8 cellular contexts compared by ENCODE assay signal in the genomic region with DNA sequence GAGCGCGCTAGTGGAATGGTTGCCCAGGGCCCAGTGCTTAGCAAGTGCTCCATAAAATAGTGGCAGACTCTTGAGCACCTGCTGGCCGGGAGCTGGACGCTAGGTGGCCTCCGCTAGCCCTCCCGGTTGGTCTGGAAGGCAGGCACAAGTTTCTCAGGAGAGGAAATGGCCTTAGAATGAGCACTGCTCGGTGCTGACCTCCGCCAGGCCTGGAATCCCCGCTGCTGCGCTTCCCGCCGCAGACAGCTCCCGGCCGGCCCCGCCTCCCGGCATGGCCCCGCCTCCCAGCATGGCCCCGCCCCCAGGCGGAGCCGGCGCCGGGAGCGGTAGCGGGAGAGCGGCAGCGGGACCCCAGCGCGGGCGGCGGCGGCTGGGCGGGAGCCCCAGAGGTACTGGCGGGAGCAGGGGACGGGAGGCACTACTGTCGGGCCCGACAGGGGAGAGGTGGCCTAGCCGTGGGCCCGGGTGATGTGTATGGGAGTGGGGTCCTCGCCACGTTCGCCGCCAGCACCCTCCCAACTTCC. TPM values are rescaled to one million over a fixed set of nuclear protein-coding genes. Genes with fewer than 3 reads are reported as not detected.
DNase-seq lines count a peak whose midpoint lies in the region; ATAC-seq and TF ChIP-seq lines count a peak whose summit lies in the region.

A gene with protein sequence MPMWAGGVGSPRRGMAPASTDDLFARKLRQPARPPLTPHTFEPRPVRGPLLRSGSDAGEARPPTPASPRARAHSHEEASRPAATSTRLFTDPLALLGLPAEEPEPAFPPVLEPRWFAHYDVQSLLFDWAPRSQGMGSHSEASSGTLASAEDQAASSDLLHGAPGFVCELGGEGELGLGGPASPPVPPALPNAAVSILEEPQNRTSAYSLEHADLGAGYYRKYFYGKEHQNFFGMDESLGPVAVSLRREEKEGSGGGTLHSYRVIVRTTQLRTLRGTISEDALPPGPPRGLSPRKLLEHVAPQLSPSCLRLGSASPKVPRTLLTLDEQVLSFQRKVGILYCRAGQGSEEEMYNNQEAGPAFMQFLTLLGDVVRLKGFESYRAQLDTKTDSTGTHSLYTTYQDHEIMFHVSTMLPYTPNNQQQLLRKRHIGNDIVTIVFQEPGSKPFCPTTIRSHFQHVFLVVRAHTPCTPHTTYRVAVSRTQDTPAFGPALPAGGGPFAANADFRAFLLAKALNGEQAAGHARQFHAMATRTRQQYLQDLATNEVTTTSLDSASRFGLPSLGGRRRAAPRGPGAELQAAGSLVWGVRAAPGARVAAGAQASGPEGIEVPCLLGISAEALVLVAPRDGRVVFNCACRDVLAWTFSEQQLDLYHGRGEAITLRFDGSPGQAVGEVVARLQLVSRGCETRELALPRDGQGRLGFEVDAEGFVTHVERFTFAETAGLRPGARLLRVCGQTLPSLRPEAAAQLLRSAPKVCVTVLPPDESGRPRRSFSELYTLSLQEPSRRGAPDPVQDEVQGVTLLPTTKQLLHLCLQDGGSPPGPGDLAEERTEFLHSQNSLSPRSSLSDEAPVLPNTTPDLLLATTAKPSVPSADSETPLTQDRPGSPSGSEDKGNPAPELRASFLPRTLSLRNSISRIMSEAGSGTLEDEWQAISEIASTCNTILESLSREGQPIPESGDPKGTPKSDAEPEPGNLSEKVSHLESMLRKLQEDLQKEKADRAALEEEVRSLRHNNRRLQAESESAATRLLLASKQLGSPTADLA (plus strand): TSS at position 308 of the 524 bp plus-strand sequence. CDS start 2,821 bp downstream, outside the sequence.

- peak within 1 kb of the TSS; percentile 20 to 94 (median 88) for H3K27ac ChIP-seq in dorsolateral prefrontal cortex
- H3K27ac ChIP-seq in liver (ENCODE audit: low read depth in 1 of 2, low read length in 2 of 2): peak within 1 kb of the TSS; percentile 91 to 94

- WGBS in liver: 6% methylated on average over 42 of the region's 42 CpGs

- H3K4me1 ChIP-seq in liver (ENCODE audit: control insufficient read depth in 4 of 4, insufficient read depth in 4 of 4, low read length in 3 of 4): peaks cover 3 to 56% (median 35%) of the 10 kb centered on the region in 4 donors

- intact Hi-C loops in dorsolateral prefrontal cortex (cut with DNase I): no loop called here

- no peaks in the 10 kb centered on the region for H3K27me3 ChIP-seq in dorsolateral prefrontal cortex
- H3K27me3 ChIP-seq in liver (ENCODE audit: control insufficient read depth in 4 of 4, insufficient read depth in 4 of 4, low read length in 3 of 4): no peaks in the 10 kb centered on the region

- H3K9me3 ChIP-seq in liver (ENCODE audit: control insufficient read depth in 4 of 4, low read length in 3 of 4): no peaks in the 10 kb centered on the region

- peak within 1 kb of the TSS; percentile 56 to 57 for H3K9ac ChIP-seq in liver (ENCODE audit: low read depth in 1 of 2, low read length in 2 of 2)

- peak; percentile 58 for ATAC-seq in HG02798 (IDR thresholded peaks at IDR 0.05; ENCODE audit: poor library complexity, unreplicated experiment)

- H3K36me3 ChIP-seq in liver (ENCODE audit: control insufficient read depth in 4 of 4, insufficient read depth in 3 of 4, low read depth in 1 of 4, low read length in 3 of 4): peaks cover 4 to 22% (median 15%) of the 10 kb centered on the region in 4 donors

- peak; percentile 87 for DNase-seq in NCI-H2227 (lab: John Stamatoyannopoulos, UW; ENCODE audit: unreplicated experiment)
- DNase-seq in activated CD4-positive, alpha-beta T cell treated with anti-CD3 and anti-CD28 coated beads, Interleukin-2, amount 50 U/mL, for 4 hours: peak; percentile 48 to 51
- DNase-seq in dorsolateral prefrontal cortex: peak in 8 of 10 donors; percentile 32 to 83 (median 50)
- peak; percentile 77 for DNase-seq in stimulated activated CD4-positive, alpha-beta T cell treated with anti-CD3 and anti-CD28 coated beads, Interleukin-4, amount 100 ng/mL, for 1 hour
- DNase-seq in cerebellar nuclear complex (lab: John Stamatoyannopoulos, UW): no peak

- TF ChIP-seq CTCF in GM12872 (IDR thresholded peaks at IDR 0.05; ENCODE audit: insufficient read depth, low read depth, low read length): peak; percentile 43
- TF ChIP-seq CTCF in dorsolateral prefrontal cortex (IDR thresholded peaks at IDR 0.05 in 54 of 56, conservative IDR thresholded peaks at IDR 0.05 in 2 of 56; ENCODE audit: low read depth in 1 of 56, partially characterized antibody in 56 of 56): peak in 49 of 56 donors; percentile 11 to 58 (median 42)
- TF ChIP-seq CTCF in liver (IDR thresholded peaks at IDR 0.05; ENCODE audit: low read depth, low read length, missing input control): peak; percentile 36

- TF ChIP-seq RAD21 in liver (IDR thresholded peaks at IDR 0.05): peak in 1 of 2 donors; percentile 67

- peak within 1 kb of the TSS; percentile 41 to 85 (median 71) for H3K4me3 ChIP-seq in dorsolateral prefrontal cortex
- H3K4me3 ChIP-seq in liver (ENCODE audit: low read depth in 1 of 3, low read length in 3 of 3): peak within 1 kb of the TSS; percentile 58 to 77 (median 63)

TF ChIP-seq in liver, 16 proteins besides CTCF, POLR2A, EP300 and RAD21:
- TF ChIP-seq, protein P1, sequence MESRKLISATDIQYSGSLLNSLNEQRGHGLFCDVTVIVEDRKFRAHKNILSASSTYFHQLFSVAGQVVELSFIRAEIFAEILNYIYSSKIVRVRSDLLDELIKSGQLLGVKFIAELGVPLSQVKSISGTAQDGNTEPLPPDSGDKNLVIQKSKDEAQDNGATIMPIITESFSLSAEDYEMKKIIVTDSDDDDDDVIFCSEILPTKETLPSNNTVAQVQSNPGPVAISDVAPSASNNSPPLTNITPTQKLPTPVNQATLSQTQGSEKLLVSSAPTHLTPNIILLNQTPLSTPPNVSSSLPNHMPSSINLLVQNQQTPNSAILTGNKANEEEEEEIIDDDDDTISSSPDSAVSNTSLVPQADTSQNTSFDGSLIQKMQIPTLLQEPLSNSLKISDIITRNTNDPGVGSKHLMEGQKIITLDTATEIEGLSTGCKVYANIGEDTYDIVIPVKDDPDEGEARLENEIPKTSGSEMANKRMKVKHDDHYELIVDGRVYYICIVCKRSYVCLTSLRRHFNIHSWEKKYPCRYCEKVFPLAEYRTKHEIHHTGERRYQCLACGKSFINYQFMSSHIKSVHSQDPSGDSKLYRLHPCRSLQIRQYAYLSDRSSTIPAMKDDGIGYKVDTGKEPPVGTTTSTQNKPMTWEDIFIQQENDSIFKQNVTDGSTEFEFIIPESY (IDR thresholded peaks at IDR 0.05): no peak
- TF ChIP-seq, protein P2, sequence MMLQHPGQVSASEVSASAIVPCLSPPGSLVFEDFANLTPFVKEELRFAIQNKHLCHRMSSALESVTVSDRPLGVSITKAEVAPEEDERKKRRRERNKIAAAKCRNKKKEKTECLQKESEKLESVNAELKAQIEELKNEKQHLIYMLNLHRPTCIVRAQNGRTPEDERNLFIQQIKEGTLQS (IDR thresholded peaks at IDR 0.05): no peak
- no peak for TF ChIP-seq FOXA2 (IDR thresholded peaks at IDR 0.05)
- no peak for TF ChIP-seq JUND (IDR thresholded peaks at IDR 0.05)
- no peak for TF ChIP-seq YY1 (IDR thresholded peaks at IDR 0.05)
- TF ChIP-seq SP1 (IDR thresholded peaks at IDR 0.05): no peak
- no peak for TF ChIP-seq FOXA1 (IDR thresholded peaks at IDR 0.05)
- no peak for TF ChIP-seq NR2F2 (IDR thresholded peaks at IDR 0.05)
- no peak for TF ChIP-seq TAF1 (conservative IDR thresholded peaks at IDR 0.05)
- no peak for TF ChIP-seq HNF4G (IDR thresholded peaks at IDR 0.05)

RNA-seq across cellular contexts. Expression of the gene that starts here (rescaled TPM):
- total RNA-seq in dorsolateral prefrontal cortex (10 to 100 TPM in 119 of 120 experiments, 1 to 10 TPM in 1; 8.6 to 68.2 (median 26.7) TPM), liver (10 to 100 TPM; 15.4 to 34.9 TPM)
- 10 to 100 TPM; 16.1 to 29.5 TPM for polyA plus RNA-seq in liver

Comparison
In these comparisons a context has a peak if more than half of its experiments do, and no peak if none do; other contexts are left out.
1. DNase-seq: peak in NCI-H2227 (single experiment), activated CD4-positive, alpha-beta T cell treated with anti-CD3 and anti-CD28 coated beads, Interleukin-2, amount 50 U/mL, for 4 hours (2 of 2), dorsolateral prefrontal cortex (8 of 10) and stimulated activated CD4-positive, alpha-beta T cell treated with anti-CD3 and anti-CD28 coated beads, Interleukin-4, amount 100 ng/mL, for 1 hour (single experiment); none in cerebellar nuclear complex (0 of 2).
2. Peak in every context shown above with its lines, with median percentiles within 50 percentile points of each other: CTCF ChIP-seq.